Comparison of ENCODE assay signal across 11 cellular contexts in the genomic region with DNA sequence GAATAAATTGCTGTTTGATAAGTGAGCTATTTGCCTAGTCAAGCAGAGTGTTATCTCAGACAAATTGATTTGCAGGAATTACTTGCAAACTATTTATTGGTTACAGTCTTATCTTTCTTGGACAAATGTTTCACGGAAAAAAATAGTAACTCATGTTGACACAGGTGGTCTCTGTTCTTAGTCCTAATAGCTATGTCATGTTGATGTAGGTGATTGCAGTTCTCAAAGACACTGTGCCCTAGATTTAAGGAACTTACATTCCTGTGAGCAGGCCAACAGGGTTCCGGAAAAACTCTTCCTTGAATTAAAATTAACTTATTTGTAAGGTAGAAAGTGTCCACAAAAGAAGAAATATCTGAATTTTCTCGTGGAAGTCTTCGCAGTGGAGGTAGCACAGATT.
"Had no signal": no experiment of that assay in that cellular context is flagged by ENCODE, and none has a peak within 500 bp of the region (broad histone marks: within the 10 kb centered on the region; RNA-seq: fewer than 3 reads in every experiment).

No MANE protein-coding gene starts in this region.

- ATAC-seq: GM23338, HCT116 had no signal

- H3K36me3 ChIP-seq: HAP-1 had no signal

- DNase-seq: GM23248, GOT3, H7, H9, HCEC 1CT, HFFc6 had no signal

- H3K9me3 Mint-ChIP-seq: GM23338, H9, HFFc6 had no signal

- H3K9me3 ChIP-seq: HAP-1 had no signal

- H3K4me3 ChIP-seq: GM23248, GM23338, HAP-1 had no signal

- H3K27ac ChIP-seq: GM23248 had no signal

- FAIRE-seq: H1, H54 had no signal

- H3K27ac Mint-ChIP-seq: GM23338, H9, HFFc6 had no signal

- H3K4me3 Mint-ChIP-seq: GM23338, H9, HFFc6 had no signal
